In the genomic region with DNA sequence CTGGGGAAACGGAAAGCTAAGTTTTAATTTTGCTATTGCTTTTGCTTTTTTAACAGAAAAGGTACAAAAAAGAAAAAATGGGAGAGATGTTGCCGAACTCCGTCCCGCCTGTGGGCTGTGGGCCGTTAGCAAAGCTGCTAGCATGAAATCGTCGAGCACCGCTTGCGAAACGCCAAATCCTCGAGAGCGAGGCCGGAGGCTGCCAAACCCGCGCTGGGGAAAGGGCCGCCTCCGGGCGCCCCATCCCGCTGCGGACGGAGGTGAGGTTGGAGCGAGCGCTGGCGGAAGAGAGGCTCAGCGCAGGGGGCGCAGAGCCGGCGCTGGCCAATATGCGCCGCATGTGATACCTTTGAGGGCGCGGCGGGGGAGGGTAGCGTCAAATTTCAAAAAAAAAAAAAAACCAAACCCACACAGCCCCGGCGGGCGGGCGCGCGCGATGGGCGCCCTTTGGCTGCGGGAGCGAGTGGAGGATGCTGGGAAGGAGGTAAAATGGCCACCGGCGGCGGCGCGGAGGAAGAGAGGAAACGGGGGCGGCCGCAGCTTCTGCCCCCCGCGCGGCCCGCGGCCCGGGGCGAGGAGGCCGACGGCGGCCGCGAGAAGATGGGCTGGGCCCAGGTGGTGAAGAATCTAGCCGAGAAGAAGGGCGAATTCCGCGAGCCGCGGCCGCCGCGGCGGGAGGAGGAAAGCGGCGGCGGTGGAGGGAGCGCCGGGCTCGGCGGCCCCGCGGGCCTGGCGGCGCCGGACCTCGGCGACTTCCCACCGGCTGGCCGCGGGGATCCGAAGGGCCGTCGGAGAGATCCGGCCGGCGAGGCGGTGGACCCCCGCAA, we compare ENCODE assay signal across 1 cellular context.
A peak's percentile ranks its signal among the peaks of the same experiment; 100 is the strongest.
TF ChIP-seq lines count a peak whose summit lies in the region.

A gene with protein sequence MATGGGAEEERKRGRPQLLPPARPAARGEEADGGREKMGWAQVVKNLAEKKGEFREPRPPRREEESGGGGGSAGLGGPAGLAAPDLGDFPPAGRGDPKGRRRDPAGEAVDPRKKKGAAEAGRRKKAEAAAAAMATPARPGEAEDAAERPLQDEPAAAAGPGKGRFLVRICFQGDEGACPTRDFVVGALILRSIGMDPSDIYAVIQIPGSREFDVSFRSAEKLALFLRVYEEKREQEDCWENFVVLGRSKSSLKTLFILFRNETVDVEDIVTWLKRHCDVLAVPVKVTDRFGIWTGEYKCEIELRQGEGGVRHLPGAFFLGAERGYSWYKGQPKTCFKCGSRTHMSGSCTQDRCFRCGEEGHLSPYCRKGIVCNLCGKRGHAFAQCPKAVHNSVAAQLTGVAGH (plus strand): TSS at position 473 of the 827 bp plus-strand sequence. CDS start 17 bp downstream, at position 490.

TF ChIP-seq in HCT116, 20 proteins besides CTCF, POLR2A, EP300 and RAD21 (continued from another document):
- TF ChIP-seq, protein P1, sequence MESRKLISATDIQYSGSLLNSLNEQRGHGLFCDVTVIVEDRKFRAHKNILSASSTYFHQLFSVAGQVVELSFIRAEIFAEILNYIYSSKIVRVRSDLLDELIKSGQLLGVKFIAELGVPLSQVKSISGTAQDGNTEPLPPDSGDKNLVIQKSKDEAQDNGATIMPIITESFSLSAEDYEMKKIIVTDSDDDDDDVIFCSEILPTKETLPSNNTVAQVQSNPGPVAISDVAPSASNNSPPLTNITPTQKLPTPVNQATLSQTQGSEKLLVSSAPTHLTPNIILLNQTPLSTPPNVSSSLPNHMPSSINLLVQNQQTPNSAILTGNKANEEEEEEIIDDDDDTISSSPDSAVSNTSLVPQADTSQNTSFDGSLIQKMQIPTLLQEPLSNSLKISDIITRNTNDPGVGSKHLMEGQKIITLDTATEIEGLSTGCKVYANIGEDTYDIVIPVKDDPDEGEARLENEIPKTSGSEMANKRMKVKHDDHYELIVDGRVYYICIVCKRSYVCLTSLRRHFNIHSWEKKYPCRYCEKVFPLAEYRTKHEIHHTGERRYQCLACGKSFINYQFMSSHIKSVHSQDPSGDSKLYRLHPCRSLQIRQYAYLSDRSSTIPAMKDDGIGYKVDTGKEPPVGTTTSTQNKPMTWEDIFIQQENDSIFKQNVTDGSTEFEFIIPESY (IDR thresholded peaks at IDR 0.05; ENCODE audit: extremely low read depth, insufficient replicate concordance, low read length): peak; percentile 74
- TF ChIP-seq CBX3 (IDR thresholded peaks at IDR 0.05; ENCODE audit: low read depth): peak; percentile 94
- no peak for TF ChIP-seq ZNF274 (IDR thresholded peaks at IDR 0.05; ENCODE audit: low read depth, low read length)
- TF ChIP-seq, protein P2, sequence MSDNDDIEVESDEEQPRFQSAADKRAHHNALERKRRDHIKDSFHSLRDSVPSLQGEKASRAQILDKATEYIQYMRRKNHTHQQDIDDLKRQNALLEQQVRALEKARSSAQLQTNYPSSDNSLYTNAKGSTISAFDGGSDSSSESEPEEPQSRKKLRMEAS (IDR thresholded peaks at IDR 0.05): peak; percentile 92
- TF ChIP-seq SP1 (IDR thresholded peaks at IDR 0.05; ENCODE audit: low read depth): peak; percentile 77
- TF ChIP-seq SRF (IDR thresholded peaks at IDR 0.05; ENCODE audit: low read depth): peak; percentile 6; the same call in 1 of the 2 replicates
- TF ChIP-seq JUND (IDR thresholded peaks at IDR 0.05): peak; percentile 26; the same call in 1 of the 2 replicates
- peak; percentile 88 for TF ChIP-seq SIN3A (IDR thresholded peaks at IDR 0.05; ENCODE audit: low read depth)
- no peak for TF ChIP-seq FOSL1 (IDR thresholded peaks at IDR 0.05; ENCODE audit: low read depth)
